15 cellular contexts compared by ENCODE assay signal in genomic region chr12:76007640-76008039, GRCh38. TPM values are rescaled to one million over a fixed set of nuclear protein-coding genes. Genes with fewer than 3 reads are reported as not detected.
DNase-seq lines count a peak whose midpoint lies in the region; ATAC-seq and TF ChIP-seq lines count a peak whose summit lies in the region.
"Had no signal": no experiment of that assay in that cellular context is flagged by ENCODE, and none has a peak within 500 bp of the region (broad histone marks: within the 10 kb centered on the region; RNA-seq: fewer than 3 reads in every experiment).

No MANE protein-coding gene starts in this region.

- no TSS peak for BruUV-seq in Panc1 (replicated peaks; lab: Mats Ljungman, UMichigan)

- no peaks in the 10 kb centered on the region for H4K20me1 ChIP-seq in GM23338 (replicated peaks; ENCODE audit: insufficient read depth)

- TF ChIP-seq CTCF in GM23338 (conservative IDR thresholded peaks at IDR 0.05; ENCODE audit: low read depth in 2 of 2) (no peak), Panc1 (IDR thresholded peaks at IDR 0.05) (no peak), lower leg skin (IDR thresholded peaks at IDR 0.05) (no peak), esophagus muscularis mucosa (IDR thresholded peaks at IDR 0.05) (no peak)

- DNase-seq in GM23338 (ENCODE audit: low spot score) = peak; percentile 57
- no peak for DNase-seq in Panc1 (ENCODE audit: low read depth, low spot score)
- peak; percentile 26 for DNase-seq in iPS-NIHi7 (ENCODE audit: extremely low spot score)
- DNase-seq in NK-92 treated with Interleukin-12 subunit alpha and Interleukin-12 subunit beta, amount 100 ng/mL, for 24 hours (lab: John Stamatoyannopoulos, UW) = no peak
- no peak for DNase-seq in lower leg skin (ENCODE audit: low spot score in 2 of 2)
- no peak for DNase-seq in GM19238 (ENCODE audit: insufficient read length, low spot score)
- DNase-seq in esophagus muscularis mucosa (ENCODE audit: extremely low spot score) = no peak
- DNase-seq: BE2C; CD4-positive, alpha-beta memory T cell; GOT3; HCEC 1CT had no signal

- H3F3A ChIP-seq in GM23338 (replicated peaks; ENCODE audit: low read depth) = no peaks in the 10 kb centered on the region

- intact Hi-C loops in Panc1 (cut with micrococcal nuclease; ENCODE audit: unreplicated experiment) (no loop called here), lower leg skin (cut with DNase I; ENCODE audit: low total_unique reads) (no loop called here), esophagus muscularis mucosa (cut with DNase I) (no loop called here)

- H3K36me3 ChIP-seq in GM23338 (ENCODE audit: insufficient read depth) (no peaks in the 10 kb centered on the region), Panc1 (ENCODE audit: control insufficient read depth, insufficient read depth, low read length) (no peaks in the 10 kb centered on the region), esophagus muscularis mucosa (no peaks in the 10 kb centered on the region)
- H3K36me3 ChIP-seq: BE2C had no signal

- peaks cover 3% of the 10 kb centered on the region for H3K27me3 Mint-ChIP-seq in GM23338 (ENCODE audit: insufficient read depth, low read depth, poor library complexity)
- H3K27me3 Mint-ChIP-seq: CD4-positive, alpha-beta memory T cell had no signal

- POLR2A ChIA-PET in Panc1 (lab: Charles Lee) = no interaction called here

- H3K9me2 ChIP-seq in GM23338 (ENCODE audit: insufficient read depth) = peaks cover 8% of the 10 kb centered on the region; the same call in 1 of the 2 replicates

- no peak for TF ChIP-seq EP300 in esophagus muscularis mucosa (IDR thresholded peaks at IDR 0.05)

- CTCF ChIA-PET in Panc1 (lab: Charles Lee) = no interaction called here

- in situ Hi-C loops in Panc1 (cut with HindIII; ENCODE audit: low pct_unique_long_range_greater_than_20kb, low sequenced_read_pairs) = no loop called here

- H3K79me2 ChIP-seq in GM23338 (replicated peaks; ENCODE audit: insufficient read depth) = no peaks in the 10 kb centered on the region

- ATAC-seq in GM23338 = peak; percentile 72
- ATAC-seq in Panc1 = no peak
- ATAC-seq: A549, K562 had no signal

- no peak for TF ChIP-seq POLR2A in lower leg skin (IDR thresholded peaks at IDR 0.05)
- TF ChIP-seq POLR2A in esophagus muscularis mucosa (IDR thresholded peaks at IDR 0.05; ENCODE audit: low read depth) = no peak

- H3K9me3 ChIP-seq in Panc1 (ENCODE audit: control insufficient read depth, insufficient read depth, low read depth, low read length) (peaks cover 5% of the 10 kb centered on the region; the same call in 1 of the 2 replicates), esophagus muscularis mucosa (no peaks in the 10 kb centered on the region)

- peaks cover 22% of the 10 kb centered on the region; the same call in 1 of the 2 replicates for H3K4me1 ChIP-seq in GM23338 (ENCODE audit: insufficient read depth)
- no peaks in the 10 kb centered on the region for H3K4me1 ChIP-seq in Panc1 (ENCODE audit: control insufficient read depth, insufficient read depth, low read length)
- no peaks in the 10 kb centered on the region for H3K4me1 ChIP-seq in esophagus muscularis mucosa

- no peak overlapping the region for H3K4me3 Mint-ChIP-seq in GM23338
- H3K4me3 Mint-ChIP-seq: CD4-positive, alpha-beta memory T cell had no signal

- WGBS in lower leg skin, 2 donors = 94 to 95% methylated on average over 8 of the region's 8 CpGs
- WGBS in esophagus muscularis mucosa = 89% methylated on average over 8 of the region's 8 CpGs

- H3K27ac ChIP-seq in GM23338 (ENCODE audit: low read depth) (peak overlapping the region; percentile 62; the same call in 1 of the 2 replicates), Panc1 (ENCODE audit: low read length) (peak overlapping the region; percentile 60), esophagus muscularis mucosa (replicated peaks in 1 of 4) (no peak overlapping the region)
- H3K27ac ChIP-seq: C4-2B, HL-60 had no signal

- H3K27me3 ChIP-seq in GM23338 (ENCODE audit: insufficient read depth) (no peaks in the 10 kb centered on the region), Panc1 (ENCODE audit: control insufficient read depth, insufficient read depth, low read length) (no peaks in the 10 kb centered on the region), esophagus muscularis mucosa (no peaks in the 10 kb centered on the region)
- H3K27me3 ChIP-seq: BE2C had no signal

- peaks cover 30% of the 10 kb centered on the region for H3K4me1 Mint-ChIP-seq in GM23338
- H3K4me1 Mint-ChIP-seq: CD4-positive, alpha-beta memory T cell had no signal

- no peak overlapping the region for H3K4me2 ChIP-seq in GM23338
- H3K4me2 ChIP-seq: A549 had no signal

- H3K4me3 ChIP-seq in GM23338 (no peak overlapping the region), Panc1 (ENCODE audit: low read depth in 2 of 2, low read length in 2 of 2) (no peak overlapping the region), lower leg skin (ENCODE audit: low read depth, poor library complexity, severe bottlenecking) (no peak overlapping the region), esophagus muscularis mucosa (no peak overlapping the region)
- H3K4me3 ChIP-seq: A549, K562 had no signal

- H3K27ac Mint-ChIP-seq in GM23338 = no peak overlapping the region
- H3K27ac Mint-ChIP-seq: CD4-positive, alpha-beta memory T cell had no signal

- H2AFZ ChIP-seq in GM23338 = peak overlapping the region; percentile 70; the same call in 1 of the 2 replicates

- H3K9me3 Mint-ChIP-seq in GM23338 = peaks cover 11% of the 10 kb centered on the region

- H3K36me3 Mint-ChIP-seq in GM23338 (ENCODE audit: low read depth) = peaks cover 10% of the 10 kb centered on the region
- H3K36me3 Mint-ChIP-seq: CD4-positive, alpha-beta memory T cell had no signal

TF ChIP-seq in GM23338, 12 proteins besides CTCF, POLR2A, EP300 and RAD21 (continues in another document):
- TF ChIP-seq ZNF462 (CRISPR knock-in tag; IDR thresholded peaks at IDR 0.05) = no peak
- no peak for TF ChIP-seq NANOG (IDR thresholded peaks at IDR 0.05; ENCODE audit: borderline replicate concordance)
- TF ChIP-seq EZH2phosphoT487 (IDR thresholded peaks at IDR 0.05; ENCODE audit: unreplicated experiment) = no peak

RNA-seq across cellular contexts. Expression of gene PHLDA1, which starts 23.9 kb away (rescaled TPM):
- 19.3 and 21.6 TPM in 2 replicates for total RNA-seq in GM23338 (2014; rRNA removed; shearing (Covaris generic))
- polyA plus RNA-seq in GM23338 (2016; fragmentation: Nextera tagmentation; extraction: Ambion mirVana) = 11.6 and 11.7 TPM in 2 replicates
- total RNA-seq in Panc1 (2021; ENCODE audit: unreplicated experiment) (159 TPM), lower leg skin (10 to 100 TPM; 11.1 to 39.9 (median 19.6) TPM), esophagus muscularis mucosa (10 to 100 TPM in 1 of 4 donors, 1 to 10 TPM in 3; 5.0 to 25.3 (median 6.1) TPM)
- 124 TPM for polyA plus RNA-seq in Panc1 (2012; ENCODE audit: insufficient read length)

Comparison
In these comparisons a context has a peak if more than half of its experiments do, and no peak if none do; other contexts are left out.
1. DNase-seq: peak in GM23338 (single experiment) and iPS-NIHi7 (single experiment); none in Panc1 (single experiment), NK-92 treated with Interleukin-12 subunit alpha and Interleukin-12 subunit beta, amount 100 ng/mL, for 24 hours (single experiment), lower leg skin (0 of 2), GM19238 (single experiment) and esophagus muscularis mucosa (single experiment).
2. H3K27ac ChIP-seq: peak in GM23338 (single experiment) and Panc1 (single experiment); none in esophagus muscularis mucosa (0 of 4).